In the genomic region with DNA sequence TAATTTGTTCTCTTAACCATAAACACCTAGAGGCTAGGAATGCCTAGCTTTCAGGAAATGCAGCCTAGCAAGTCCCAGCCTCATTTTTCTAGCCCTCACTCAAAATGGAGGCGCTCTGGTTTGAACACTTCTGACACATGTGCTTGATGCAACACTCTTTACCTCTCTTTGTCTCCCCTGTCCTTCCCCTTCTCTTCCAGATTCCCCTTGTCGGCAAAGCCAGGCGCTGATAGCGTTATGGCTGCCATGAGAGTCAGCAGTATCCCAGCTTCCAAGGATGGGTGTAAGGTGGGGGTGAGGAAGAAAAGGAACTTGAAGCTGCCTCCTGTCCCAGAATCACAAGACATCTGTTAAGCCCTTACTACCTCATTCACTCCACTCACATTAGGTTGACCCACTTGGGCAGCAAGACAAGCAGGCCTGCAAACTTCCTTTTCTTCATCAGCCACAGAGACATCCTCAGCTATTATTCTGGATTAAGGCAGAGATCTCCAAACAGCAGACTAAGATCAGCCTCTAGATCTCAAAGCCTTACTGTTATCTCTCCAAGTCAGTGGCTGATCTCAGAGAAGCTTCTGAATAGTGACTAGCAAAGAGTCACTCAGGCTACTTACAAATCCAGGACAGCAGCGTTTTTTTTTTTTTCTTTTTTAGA, we compare ENCODE assay signal across 11 cellular contexts. TPM values are rescaled to one million over a fixed set of nuclear protein-coding genes. Genes with fewer than 3 reads are reported as not detected.
DNase-seq lines count a peak whose midpoint lies in the region; ATAC-seq and TF ChIP-seq lines count a peak whose summit lies in the region.
"Had no signal": no experiment of that assay in that cellular context is flagged by ENCODE, and none has a peak within 500 bp of the region (broad histone marks: within the 10 kb centered on the region; RNA-seq: fewer than 3 reads in every experiment).

No MANE protein-coding gene starts in this region.

- POLR2A ChIA-PET in PC-9 (lab: Charles Lee; ENCODE audit: unreplicated experiment): no interaction called here

- H3K27me3 Mint-ChIP-seq in dendritic cell treated with granulocyte-macrophage colony-stimulating factor and Interleukin-4, amounts not matched to agents 40 ng/mL and 50 ng/mL, for 4 days: no peaks in the 10 kb centered on the region

- H3K27me3 ChIP-seq in PC-9 (ENCODE audit: insufficient read depth, low read depth) (no peaks in the 10 kb centered on the region), gastrocnemius medialis (no peaks in the 10 kb centered on the region)

- intact Hi-C loops in PC-9 (cut with micrococcal nuclease; ENCODE audit: unreplicated experiment): no loop called here
- intact Hi-C loops in dendritic cell treated with granulocyte-macrophage colony-stimulating factor and Interleukin-4, amounts not matched to agents 40 ng/mL and 50 ng/mL, for 4 days (cut with micrococcal nuclease): no loop called here
- intact Hi-C loops in gastrocnemius medialis (cut with DNase I; ENCODE audit: low total_unique reads): loop anchor here (5.0 kb wide), 1 partner anchor 67 kb away; no protein-coding TSS in a partner anchor

- ATAC-seq in gastrocnemius medialis (no peak), HG03025 (IDR thresholded peaks at IDR 0.05; ENCODE audit: low FRiP score, unreplicated experiment) (no peak)
- ATAC-seq: PC-3 had no signal

- peak overlapping the region; percentile 98 for H3K27ac Mint-ChIP-seq in dendritic cell treated with granulocyte-macrophage colony-stimulating factor and Interleukin-4, amounts not matched to agents 40 ng/mL and 50 ng/mL, for 4 days

- no peak overlapping the region for H3K27ac ChIP-seq in PC-9
- peak overlapping the region; percentile 82 to 92 (median 88) for H3K27ac ChIP-seq in gastrocnemius medialis

- CTCF ChIA-PET in PC-9 (lab: Charles Lee): no interaction called here

- TF ChIP-seq CTCF in PC-9 (conservative IDR thresholded peaks at IDR 0.05) (no peak), gastrocnemius medialis (IDR thresholded peaks at IDR 0.05 in 4 of 5, conservative IDR thresholded peaks at IDR 0.05 in 1 of 5) (no peak), GM13977 (IDR thresholded peaks at IDR 0.05; ENCODE audit: extremely low read depth, insufficient read depth, missing control alignments) (no peak)

- no peak for TF ChIP-seq POLR2A in gastrocnemius medialis (IDR thresholded peaks at IDR 0.05)

- H4K20me1 ChIP-seq in PC-9 (ENCODE audit: insufficient read depth): no peaks in the 10 kb centered on the region; the same call in 1 of the 2 replicates

- peak overlapping the region; percentile 91 for H3K4me2 ChIP-seq in PC-9

- peaks cover 16% of the 10 kb centered on the region for H3K36me3 Mint-ChIP-seq in dendritic cell treated with granulocyte-macrophage colony-stimulating factor and Interleukin-4, amounts not matched to agents 40 ng/mL and 50 ng/mL, for 4 days (ENCODE audit: low read depth)

- H3K9me3 Mint-ChIP-seq in dendritic cell treated with granulocyte-macrophage colony-stimulating factor and Interleukin-4, amounts not matched to agents 40 ng/mL and 50 ng/mL, for 4 days: peaks cover 15% of the 10 kb centered on the region

- H3K79me2 ChIP-seq in PC-9 (ENCODE audit: low read depth): peaks cover 16% of the 10 kb centered on the region

- peak overlapping the region; percentile 69 for H3K4me3 Mint-ChIP-seq in dendritic cell treated with granulocyte-macrophage colony-stimulating factor and Interleukin-4, amounts not matched to agents 40 ng/mL and 50 ng/mL, for 4 days

- H3F3A ChIP-seq in PC-9 (ENCODE audit: insufficient read depth, low read depth): peaks cover 19% of the 10 kb centered on the region; the same call in 1 of the 2 replicates

- H3K4me3 ChIP-seq in PC-9 (peak overlapping the region; percentile 88; the same call in 1 of the 2 replicates), gastrocnemius medialis (no peak overlapping the region)

- H3K36me3 ChIP-seq in PC-9 (ENCODE audit: low read depth) (no peaks in the 10 kb centered on the region), gastrocnemius medialis (no peaks in the 10 kb centered on the region)
- H3K36me3 ChIP-seq: esophagus squamous epithelium had no signal

- H3K4me1 ChIP-seq in PC-9 (replicated peaks; ENCODE audit: insufficient read depth) (peaks cover 55% of the 10 kb centered on the region), gastrocnemius medialis (peaks cover 24 to 33% of the 10 kb centered on the region in 2 donors)

- in situ Hi-C loops in gastrocnemius medialis (cut with MboI; ENCODE audit: low sequenced_read_pairs in 4 of 4) (no loop called here), GM13977 (cut with MboI; ENCODE audit: low pct_unique_long_range_greater_than_20kb, low sequenced_read_pairs, unreplicated experiment) (no loop called here)

- no peaks in the 10 kb centered on the region for H3K9me2 ChIP-seq in PC-9 (ENCODE audit: insufficient read depth)

- H3K9me3 ChIP-seq in PC-9 (ENCODE audit: insufficient read depth, low read depth): no peaks in the 10 kb centered on the region
- no peaks in the 10 kb centered on the region for H3K9me3 ChIP-seq in gastrocnemius medialis
- H3K9me3 ChIP-seq: esophagus squamous epithelium had no signal

- peak overlapping the region; percentile 58; the same call in 1 of the 2 replicates for H2AFZ ChIP-seq in PC-9

- peaks cover 73% of the 10 kb centered on the region for H3K4me1 Mint-ChIP-seq in dendritic cell treated with granulocyte-macrophage colony-stimulating factor and Interleukin-4, amounts not matched to agents 40 ng/mL and 50 ng/mL, for 4 days (ENCODE audit: low read depth)

- peak; percentile 9 for DNase-seq in NCI-H1105 treated with DMSO at 0.1 percent for 48 hours (lab: John Stamatoyannopoulos, UW)
- DNase-seq in NCI-H1105 (lab: John Stamatoyannopoulos, UW): no peak
- no peak for DNase-seq in PC-9
- DNase-seq in gastrocnemius medialis: no peak
- DNase-seq in GM13977 (ENCODE audit: low spot score): no peak
- DNase-seq in HuH-7 (ENCODE audit: low spot score): no peak
- DNase-seq: esophagus squamous epithelium; PC-3; stimulated activated CD4-positive, alpha-beta T cell treated with anti-CD3 and anti-CD28 coated beads, Interleukin-4, amount 100 ng/mL, for 1 hour had no signal

- no TSS peak for BruUV-seq in PC-9 (replicated peaks; lab: Mats Ljungman, UMichigan)

RNA-seq across cellular contexts. Expression of gene ST3GAL5, which starts 1.9 kb away (rescaled TPM):
- 5.9 and 7.2 TPM in 2 replicates for total RNA-seq in PC-9 (2021)
- 10 to 100 TPM; 12.6 to 26.0 (median 21.8) TPM for total RNA-seq in gastrocnemius medialis
